ENCODE assay signal across 27 cellular contexts in genomic region chr4:98850937-98851336, GRCh38.
"Had no signal": no experiment of that assay in that cellular context is flagged by ENCODE, and none has a peak within 500 bp of the region (broad histone marks: within the 10 kb centered on the region; RNA-seq: fewer than 3 reads in every experiment).

No MANE protein-coding gene starts in this region.

- H3K4me3 Mint-ChIP-seq: memory B cell; natural killer cell; neural crest cell; stimulated activated naive B cell treated with anti-CD40 and anti-IgM and Interleukin-4, amounts not matched to agents 10 μg/mL and 1 μg/mL and 100 μg/mL, for 72 hours; stimulated activated naive CD8-positive, alpha-beta T cell treated with anti-CD3 and anti-CD28 coated beads, Interleukin-15, Interleukin-2, amounts not matched to agents 100 ng/mL and 50 ng/mL, for 24 hours had no signal

- H3K27ac Mint-ChIP-seq: memory B cell; natural killer cell; progenitor cell of endocrine pancreas; stimulated activated naive B cell treated with anti-CD40 and anti-IgM and Interleukin-4, amounts not matched to agents 10 μg/mL and 1 μg/mL and 100 μg/mL, for 72 hours; stimulated activated naive CD8-positive, alpha-beta T cell treated with anti-CD3 and anti-CD28 coated beads, Interleukin-15, Interleukin-2, amounts not matched to agents 100 ng/mL and 50 ng/mL, for 24 hours had no signal

- H3K9me3 Mint-ChIP-seq: natural killer cell had no signal

- DNase-seq: dorsolateral prefrontal cortex; effector CD4-positive, alpha-beta T cell; foreskin fibroblast; heart left ventricle; kidney; natural killer cell; pancreas; right cardiac atrium; sigmoid colon; stimulated activated CD4-positive, alpha-beta T cell treated with anti-CD3 and anti-CD28 coated beads, Interleukin-2, amount 100 ng/mL, for 24 hours; stimulated activated CD4-positive, alpha-beta T cell treated with anti-CD3 and anti-CD28 coated beads, Interleukin-4, amount 100 ng/mL, for 24 hours; stimulated activated naive B cell treated with anti-CD40 and anti-IgM and Interleukin-4, amounts not matched to agents 10 μg/mL and 1 μg/mL and 100 μg/mL, for 72 hours; upper lobe of left lung had no signal

- H3K27me3 ChIP-seq: dorsolateral prefrontal cortex, heart left ventricle, hepatocyte, neutrophil, sigmoid colon, tibial nerve, upper lobe of left lung had no signal

- ATAC-seq: esophagus mucosa; gastroesophageal sphincter; heart left ventricle; left lobe of liver; natural killer cell; pancreas; right cardiac atrium; stimulated activated naive B cell treated with anti-CD40 and anti-IgM and Interleukin-4, amounts not matched to agents 10 μg/mL and 1 μg/mL and 100 μg/mL, for 72 hours had no signal

- H3K4me3 ChIP-seq: dorsolateral prefrontal cortex, gastroesophageal sphincter, heart left ventricle, hepatocyte, lung, pancreas, sigmoid colon, thoracic aorta, tibial nerve, upper lobe of left lung had no signal

- H3K36me3 ChIP-seq: gastroesophageal sphincter, heart left ventricle, neutrophil, pancreas, sigmoid colon, thoracic aorta, tibial nerve, upper lobe of left lung had no signal

- H3K4me1 Mint-ChIP-seq: natural killer cell; neural crest cell; stimulated activated naive B cell treated with anti-CD40 and anti-IgM and Interleukin-4, amounts not matched to agents 10 μg/mL and 1 μg/mL and 100 μg/mL, for 72 hours had no signal

- H3K36me3 Mint-ChIP-seq: memory B cell, natural killer cell had no signal

- FAIRE-seq: colon, kidney, pancreas had no signal

- H3K9me3 ChIP-seq: neutrophil, sigmoid colon, thoracic aorta had no signal

- H3K4me1 ChIP-seq: gastroesophageal sphincter, heart left ventricle, pancreas, sigmoid colon, tibial nerve, upper lobe of left lung had no signal

- H3K27ac ChIP-seq: dorsolateral prefrontal cortex, epithelial cell of prostate, gastroesophageal sphincter, heart left ventricle, hepatocyte, neutrophil, pancreas, sigmoid colon, thoracic aorta, tibial nerve, upper lobe of left lung had no signal
